In the genomic region with DNA sequence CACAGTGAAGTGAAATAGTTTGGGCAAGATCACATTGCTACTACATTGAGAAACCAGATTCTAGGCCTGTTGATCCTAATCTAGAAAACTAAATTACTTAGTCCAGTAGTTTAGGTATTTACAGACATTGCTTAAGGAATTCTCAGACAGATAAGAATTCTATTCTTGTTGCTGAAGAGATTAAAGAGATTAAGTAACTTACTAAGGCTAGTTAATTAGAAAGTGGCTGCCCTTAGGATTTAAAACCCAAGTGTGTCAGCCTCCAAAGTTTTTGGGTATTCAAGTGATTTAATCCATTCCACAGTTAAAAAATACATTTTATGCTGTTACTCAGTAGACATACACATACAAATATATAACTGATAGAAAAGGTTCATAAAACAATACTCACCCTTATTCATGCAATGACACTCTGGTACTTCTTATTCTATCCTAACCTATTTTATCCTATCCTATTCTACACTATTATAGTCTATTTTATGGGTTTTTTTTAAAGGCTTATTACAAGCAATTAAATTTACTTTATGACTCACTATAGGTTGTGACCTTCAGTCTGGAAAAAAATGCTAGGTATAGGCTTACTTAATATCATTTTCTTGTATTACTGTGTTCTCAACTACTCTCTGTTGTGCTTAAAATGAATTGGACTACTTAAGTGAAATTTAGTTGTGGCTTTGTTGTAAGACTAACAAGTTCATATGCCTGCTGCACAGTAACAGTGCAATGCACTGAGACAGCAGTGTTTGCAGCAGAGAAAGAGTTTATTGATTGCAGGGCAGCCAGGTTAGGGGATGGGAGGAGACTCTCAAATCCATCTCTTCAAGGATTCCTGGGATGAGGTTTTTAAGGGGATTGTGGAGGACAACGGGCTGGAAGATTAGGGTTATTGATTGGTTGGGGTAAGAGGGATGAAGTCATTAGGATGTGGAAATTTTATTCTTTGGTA, we compare ENCODE assay signal across 26 cellular contexts. TPM values are rescaled to one million over a fixed set of nuclear protein-coding genes. Genes with fewer than 3 reads are reported as not detected.
"Had no signal": no experiment of that assay in that cellular context is flagged by ENCODE, and none has a peak within 500 bp of the region (broad histone marks: within the 10 kb centered on the region; RNA-seq: fewer than 3 reads in every experiment).

No MANE protein-coding gene starts in this region.

- H3K27ac Mint-ChIP-seq: memory B cell; naive thymus-derived CD4-positive, alpha-beta T cell had no signal

- H3K27ac ChIP-seq: epithelial cell of prostate, esophagus muscularis mucosa, gastrocnemius medialis, heart right ventricle, left ventricle myocardium inferior, lower lobe of right lung, neutrophil, psoas muscle, spleen, stomach, thoracic aorta, transverse colon had no signal

- H3K36me3 ChIP-seq: esophagus muscularis mucosa, gastrocnemius medialis, heart right ventricle, left ventricle myocardium inferior, lower lobe of right lung, neutrophil, spleen, stomach, thoracic aorta, transverse colon had no signal

- ATAC-seq: gastrocnemius medialis; heart right ventricle; lower lobe of right lung; naive thymus-derived CD4-positive, alpha-beta T cell; psoas muscle; sciatic nerve had no signal

- H3K4me1 ChIP-seq: esophagus muscularis mucosa, gastrocnemius medialis, heart right ventricle, left ventricle myocardium inferior, lower lobe of right lung, psoas muscle, spleen, stomach, transverse colon had no signal

- H3K36me3 Mint-ChIP-seq: memory B cell; naive thymus-derived CD4-positive, alpha-beta T cell had no signal

- H3K4me3 Mint-ChIP-seq: memory B cell; naive thymus-derived CD4-positive, alpha-beta T cell had no signal

- H3K27me3 ChIP-seq: esophagus muscularis mucosa, gastrocnemius medialis, heart right ventricle, neutrophil, spleen, stomach, transverse colon had no signal

- H3K4me1 Mint-ChIP-seq: memory B cell; naive thymus-derived CD4-positive, alpha-beta T cell had no signal

- H3K4me3 ChIP-seq: esophagus muscularis mucosa, gastrocnemius medialis, heart right ventricle, left ventricle myocardium inferior, lower lobe of right lung, psoas muscle, spleen, stomach, thoracic aorta, transverse colon had no signal

- DNase-seq: effector memory CD4-positive, alpha-beta T cell; gastrocnemius medialis; heart right ventricle; hypothalamus; islet precursor cell; left ventricle myocardium inferior; lower lobe of right lung; naive thymus-derived CD4-positive, alpha-beta T cell; psoas muscle; retina; spleen; stimulated activated CD4-positive, alpha-beta T cell treated with anti-CD3 and anti-CD28 coated beads, Interleukin-15, amount 100 ng/mL, for 24 hours; stimulated activated CD4-positive, alpha-beta T cell treated with anti-CD3 and anti-CD28 coated beads, Interleukin-1b, Interleukin-23, amount 100 ng/mL, for 48 hours; stimulated activated CD4-positive, alpha-beta T cell treated with anti-CD3 and anti-CD28 coated beads, Interleukin-4, amount 100 ng/mL, for 4 hours; stimulated activated naive CD4-positive, alpha-beta T cell; stomach; substantia nigra; transverse colon had no signal

RNA-seq across cellular contexts. Expression of a gene that starts 10.7 kb away (rescaled TPM):
- polyA plus RNA-seq: heart right ventricle; naive thymus-derived CD4-positive, alpha-beta T cell; neural cell; psoas muscle; spleen; stomach; urinary bladder had no signal
